12 cellular contexts compared by ENCODE assay signal in the genomic region with DNA sequence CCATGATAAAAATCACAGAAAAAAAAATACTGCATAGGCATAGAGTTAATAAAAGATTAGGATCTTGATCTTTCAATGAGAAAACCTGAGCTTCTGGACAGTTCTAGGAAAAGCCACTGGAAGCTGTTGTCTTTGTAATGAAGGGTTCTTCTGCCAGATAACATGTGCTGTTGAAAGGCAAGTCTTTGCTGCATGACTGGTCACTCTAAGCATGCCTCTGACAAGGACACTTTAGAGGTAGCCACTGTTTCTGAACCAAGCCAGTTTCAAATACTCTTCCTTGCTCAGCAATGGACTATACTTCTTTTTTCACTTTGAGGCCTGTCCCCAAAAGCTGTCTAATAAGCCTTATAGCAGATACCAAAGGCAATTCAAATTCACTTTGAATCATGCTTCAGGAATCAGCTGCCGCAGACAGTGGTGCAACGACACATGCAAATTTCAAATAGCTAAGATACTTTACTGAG.
A peak's percentile ranks its signal among the peaks of the same experiment; 100 is the strongest.
DNase-seq lines count a peak whose midpoint lies in the region; ATAC-seq and TF ChIP-seq lines count a peak whose summit lies in the region.
"Had no signal": no experiment of that assay in that cellular context is flagged by ENCODE, and none has a peak within 500 bp of the region (broad histone marks: within the 10 kb centered on the region; RNA-seq: fewer than 3 reads in every experiment).

No MANE protein-coding gene starts in this region.

- no peak overlapping the region for H2AFZ ChIP-seq in neural progenitor cell (replicated peaks)

- peaks cover 22% of the 10 kb centered on the region for H3K4me1 Mint-ChIP-seq in neural progenitor cell

- H3K36me3 Mint-ChIP-seq in neural progenitor cell, result no peaks in the 10 kb centered on the region

- no peak for ATAC-seq in gastrocnemius medialis
- ATAC-seq in stimulated activated naive CD8-positive, alpha-beta T cell treated with anti-CD3 and anti-CD28 coated beads, Interleukin-15, Interleukin-2, amounts not matched to agents 100 U/mL and 50 U/mL, for 24 hours, result no peak

- no peak overlapping the region for H3K27ac ChIP-seq in neural progenitor cell
- H3K27ac ChIP-seq in gastrocnemius medialis, result no peak overlapping the region

- H3K9me3 ChIP-seq in neural progenitor cell (ENCODE audit: low read depth), result no peaks in the 10 kb centered on the region
- H3K9me3 ChIP-seq in gastrocnemius medialis, result no peaks in the 10 kb centered on the region

- no peaks in the 10 kb centered on the region for H3F3A ChIP-seq in neural progenitor cell (ENCODE audit: low read depth)

- in situ Hi-C loops in gastrocnemius medialis (cut with MboI; ENCODE audit: low sequenced_read_pairs in 4 of 4), result no loop called here

- H3K9me3 Mint-ChIP-seq in neural progenitor cell, result peaks cover 4% of the 10 kb centered on the region
- H3K9me3 Mint-ChIP-seq: T-helper 1 cell treated with Interleukin-12 subunit alpha and Interleukin-12 subunit beta and Interleukin-4 antibody, amounts not matched to agents 30 μg/mL and 1 μg/mL, for 36 hours had no signal

- H3K9ac ChIP-seq in neural progenitor cell, result no peak overlapping the region

- H3K4me3 ChIP-seq in neural progenitor cell, result no peak overlapping the region
- H3K4me3 ChIP-seq in gastrocnemius medialis, result no peak overlapping the region

- H3K79me2 ChIP-seq in neural progenitor cell (ENCODE audit: low read depth), result no peaks in the 10 kb centered on the region

- no peak for TF ChIP-seq CTCF in neural progenitor cell (IDR thresholded peaks at IDR 0.05)
- no peak for TF ChIP-seq CTCF in gastrocnemius medialis (IDR thresholded peaks at IDR 0.05 in 4 of 5, conservative IDR thresholded peaks at IDR 0.05 in 1 of 5)

- H3K4me3 Mint-ChIP-seq in neural progenitor cell, result no peak overlapping the region
- H3K4me3 Mint-ChIP-seq: T-helper 1 cell treated with Interleukin-12 subunit alpha and Interleukin-12 subunit beta and Interleukin-4 antibody, amounts not matched to agents 30 μg/mL and 1 μg/mL, for 36 hours had no signal

- H3K4me1 ChIP-seq in neural progenitor cell, result peaks cover 18% of the 10 kb centered on the region
- H3K4me1 ChIP-seq in gastrocnemius medialis, result peaks cover 4 to 16% of the 10 kb centered on the region in 2 donors

- no peaks in the 10 kb centered on the region for H4K20me1 ChIP-seq in neural progenitor cell (ENCODE audit: low read depth)

- H3K27me3 ChIP-seq in neural progenitor cell (no peaks in the 10 kb centered on the region), gastrocnemius medialis (no peaks in the 10 kb centered on the region)

- TF ChIP-seq POLR2A in gastrocnemius medialis (IDR thresholded peaks at IDR 0.05), result no peak

- H3K36me3 ChIP-seq in neural progenitor cell, result no peaks in the 10 kb centered on the region
- H3K36me3 ChIP-seq in gastrocnemius medialis, result no peaks in the 10 kb centered on the region

- H3K27ac Mint-ChIP-seq in neural progenitor cell, result peak overlapping the region; percentile 38
- H3K27ac Mint-ChIP-seq: T-helper 1 cell treated with Interleukin-12 subunit alpha and Interleukin-12 subunit beta and Interleukin-4 antibody, amounts not matched to agents 30 μg/mL and 1 μg/mL, for 36 hours had no signal

- peak overlapping the region; percentile 5 for H3K4me2 ChIP-seq in neural progenitor cell

- peak; percentile 68 for DNase-seq in ELR (ENCODE audit: low read depth)
- peak; percentile 32 for DNase-seq in NCI-H69 (lab: John Stamatoyannopoulos, UW)
- peak; percentile 71 for DNase-seq in fibroblast of peridontal ligament (ENCODE audit: extremely low read depth)
- peak; percentile 54 for DNase-seq in neural progenitor cell (ENCODE audit: low spot score)
- DNase-seq in gastrocnemius medialis, result no peak
- DNase-seq in stimulated activated naive CD8-positive, alpha-beta T cell treated with anti-CD3 and anti-CD28 coated beads, Interleukin-15, Interleukin-2, amounts not matched to agents 100 U/mL and 50 U/mL, for 24 hours, result no peak
- DNase-seq in COR-L47 (lab: John Stamatoyannopoulos, UW), result no peak
- DNase-seq in HuH-7.5 (ENCODE audit: low spot score), result no peak
- DNase-seq: activated CD8-positive, alpha-beta memory T cell treated with anti-CD3 and anti-CD28 coated beads, Interleukin-2, amount 50 U/mL, for 48 hours; hypothalamus; NCI-H524 treated with DMSO at 0.1 percent for 48 hours had no signal

- intact Hi-C loops in gastrocnemius medialis (cut with DNase I; ENCODE audit: low total_unique reads), result loop anchor here (5.0 kb wide), 1 partner anchor 67 kb away; no protein-coding TSS in a partner anchor

- H3K27me3 Mint-ChIP-seq in neural progenitor cell (ENCODE audit: insufficient read depth, low read depth), result no peaks in the 10 kb centered on the region

Comparison
In these comparisons a context has a peak if more than half of its experiments do, and no peak if none do; other contexts are left out.
1. DNase-seq: peak in ELR (single experiment), NCI-H69 (single experiment), fibroblast of peridontal ligament (single experiment) and neural progenitor cell (single experiment); none in gastrocnemius medialis (0 of 2), stimulated activated naive CD8-positive, alpha-beta T cell treated with anti-CD3 and anti-CD28 coated beads, Interleukin-15, Interleukin-2, amounts not matched to agents 100 U/mL and 50 U/mL, for 24 hours (single experiment), COR-L47 (single experiment) and HuH-7.5 (single experiment).